ENCODE assay signal across 8 cellular contexts in genomic region chr19:40090256-40091204, GRCh38. TPM values are rescaled to one million over a fixed set of nuclear protein-coding genes. Genes with fewer than 3 reads are reported as not detected.
DNase-seq lines count a peak whose midpoint lies in the region; ATAC-seq and TF ChIP-seq lines count a peak whose summit lies in the region.

Gene ZNF780A (minus strand): TSS chr19:40090943. CDS start chr19:40084753, 6,190 bp downstream.

- peak within 1 kb of the TSS; percentile 99 to 100 (median 100) for H3K4me3 Mint-ChIP-seq in naive thymus-derived CD8-positive, alpha-beta T cell
- H3K4me3 Mint-ChIP-seq in stimulated activated naive B cell treated with anti-CD40 and anti-IgM and Interleukin-4, amounts not matched to agents 10 μg/mL and 1 μg/mL and 100 μg/mL, for 72 hours = peak within 1 kb of the TSS; percentile 98 to 100

- DNase-seq in D341Med (ENCODE audit: low spot score) = peak; percentile 86
- peak; percentile 67 for DNase-seq in LHCN-M2 (ENCODE audit: low read depth)
- DNase-seq in activated effector memory CD4-positive, alpha-beta T cell treated with Interleukin-2 at 50 U/mL for 16 hours = peak; percentile 66
- peak; percentile 65 for DNase-seq in fibroblast of pulmonary artery (ENCODE audit: low read depth)
- peak; percentile 61 to 85 (median 78) for DNase-seq in naive thymus-derived CD8-positive, alpha-beta T cell
- peak; percentile 66 for DNase-seq in stimulated activated naive B cell treated with anti-CD40 and anti-IgM and Interleukin-4, amounts not matched to agents 10 μg/mL and 1 μg/mL and 100 μg/mL, for 72 hours

- TF ChIP-seq CTCF in fibroblast of pulmonary artery (IDR thresholded peaks at IDR 0.05; ENCODE audit: low read length, missing control alignments) = no peak

- H3K27me3 Mint-ChIP-seq in naive thymus-derived CD8-positive, alpha-beta T cell = peaks cover 2 to 15% (median 6%) of the 10 kb centered on the region in 5 donors
- H3K27me3 Mint-ChIP-seq in stimulated activated naive B cell treated with anti-CD40 and anti-IgM and Interleukin-4, amounts not matched to agents 10 μg/mL and 1 μg/mL and 100 μg/mL, for 72 hours = peaks cover 7 to 13% of the 10 kb centered on the region in 2 donors

- H3K27ac Mint-ChIP-seq in naive thymus-derived CD8-positive, alpha-beta T cell = peak within 1 kb of the TSS; percentile 99 to 100 (median 100)
- H3K27ac Mint-ChIP-seq in stimulated activated naive B cell treated with anti-CD40 and anti-IgM and Interleukin-4, amounts not matched to agents 10 μg/mL and 1 μg/mL and 100 μg/mL, for 72 hours = peak within 1 kb of the TSS; percentile 99

- peak; percentile 77 for ATAC-seq in GM21619 (IDR thresholded peaks at IDR 0.05; ENCODE audit: unreplicated experiment)
- ATAC-seq in naive thymus-derived CD8-positive, alpha-beta T cell = peak; percentile 90 to 95
- peak; percentile 92 to 93 for ATAC-seq in stimulated activated naive B cell treated with anti-CD40 and anti-IgM and Interleukin-4, amounts not matched to agents 10 μg/mL and 1 μg/mL and 100 μg/mL, for 72 hours (replicated peaks)

- peak within 1 kb of the TSS; percentile 89 for H3K4me3 ChIP-seq in fibroblast of pulmonary artery (replicated peaks; ENCODE audit: low read depth, low read length)

- peaks cover 26 to 49% (median 47%) of the 10 kb centered on the region in 4 donors for H3K4me1 Mint-ChIP-seq in naive thymus-derived CD8-positive, alpha-beta T cell
- peaks cover 10 to 31% of the 10 kb centered on the region in 2 donors for H3K4me1 Mint-ChIP-seq in stimulated activated naive B cell treated with anti-CD40 and anti-IgM and Interleukin-4, amounts not matched to agents 10 μg/mL and 1 μg/mL and 100 μg/mL, for 72 hours

- H3K36me3 Mint-ChIP-seq in naive thymus-derived CD8-positive, alpha-beta T cell = peaks cover 9 to 13% (median 13%) of the 10 kb centered on the region in 3 donors
- peaks cover 13 to 19% of the 10 kb centered on the region in 2 donors for H3K36me3 Mint-ChIP-seq in stimulated activated naive B cell treated with anti-CD40 and anti-IgM and Interleukin-4, amounts not matched to agents 10 μg/mL and 1 μg/mL and 100 μg/mL, for 72 hours

- TF ChIP-seq POLR2A in Raji (IDR thresholded peaks at IDR 0.05; ENCODE audit: insufficient read depth, low read depth, low read length) = peak; percentile 75

- peaks cover 0 to 10% (median 2%) of the 10 kb centered on the region in 9 donors for H3K9me3 Mint-ChIP-seq in naive thymus-derived CD8-positive, alpha-beta T cell
- H3K9me3 Mint-ChIP-seq in stimulated activated naive B cell treated with anti-CD40 and anti-IgM and Interleukin-4, amounts not matched to agents 10 μg/mL and 1 μg/mL and 100 μg/mL, for 72 hours = peaks cover 2 to 7% of the 10 kb centered on the region in 2 donors

- POLR2A ChIA-PET in naive thymus-derived CD8-positive, alpha-beta T cell (lab: Charles Lee) = interaction anchor here (0.5 to 2.2 kb wide), 9 partner anchors 35 to 266 kb away, joined by 3 to 18 read pairs (median 5); partner anchors contain the start of genes FBL, PSMC4, ZNF546 and ZNF780B

RNA-seq across cellular contexts. Expression of gene ZNF780A, which starts in this region (rescaled TPM):
- total RNA-seq in LHCN-M2 (2014; rRNA removed) = 11.3 and 15.6 TPM in 2 replicates
- polyA plus RNA-seq in LHCN-M2 (2012) = 4.4 TPM
- total RNA-seq in naive thymus-derived CD8-positive, alpha-beta T cell = 10 to 100 TPM; 33.7 to 35.1 TPM
- 10 to 100 TPM; 22.8 to 28.3 (median 26.9) TPM for polyA plus RNA-seq in naive thymus-derived CD8-positive, alpha-beta T cell

Comparison
In these comparisons a context has a peak if more than half of its experiments do, and no peak if none do; other contexts are left out.
1. Peak in every context shown above with its lines: DNase-seq, ATAC-seq and H3K4me3 ChIP-seq.